1 cellular context compared by ENCODE assay signal in the genomic region with DNA sequence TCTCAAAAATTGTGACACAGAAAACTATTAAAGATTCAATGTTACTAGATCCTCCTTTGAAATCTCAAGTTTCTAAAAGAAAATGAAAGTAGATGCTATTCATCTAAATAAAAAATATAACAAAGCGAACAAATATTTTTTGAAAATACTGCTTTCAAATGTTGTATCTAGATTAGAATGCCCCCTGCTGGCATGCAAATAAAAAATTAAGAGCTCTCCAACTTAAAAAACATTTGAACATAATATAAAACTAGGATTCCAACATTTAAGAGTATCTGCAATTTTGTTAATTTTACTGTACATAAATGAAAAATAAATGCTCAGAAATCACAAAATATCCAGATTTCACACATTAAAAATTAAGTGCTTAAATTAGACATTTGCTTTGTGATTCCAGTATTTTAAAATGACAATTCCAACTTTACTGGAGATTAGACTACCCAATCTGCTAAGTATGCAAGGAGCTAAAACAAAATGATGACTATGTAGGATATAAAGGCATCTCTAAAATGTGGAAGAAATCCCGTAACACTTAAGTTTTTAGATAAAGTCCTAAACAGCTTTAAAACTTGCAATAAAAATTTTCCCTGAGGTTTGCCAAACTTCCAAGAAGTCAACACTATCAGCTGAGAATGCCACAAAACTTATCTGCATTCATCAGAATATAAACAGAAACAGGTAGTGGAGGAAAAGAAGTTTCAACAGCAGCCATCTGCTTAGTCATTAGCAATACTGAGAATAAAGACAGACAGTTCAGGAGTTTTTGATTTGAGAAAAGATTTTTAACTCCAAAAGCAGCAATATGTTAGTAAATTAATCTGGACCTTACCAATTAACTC.
TF ChIP-seq lines count a peak whose summit lies in the region.

No MANE protein-coding gene starts in this region.

TF ChIP-seq in A549, 52 proteins besides CTCF, POLR2A, EP300 and RAD21 (continued from another document):
- TF ChIP-seq, protein P1, sequence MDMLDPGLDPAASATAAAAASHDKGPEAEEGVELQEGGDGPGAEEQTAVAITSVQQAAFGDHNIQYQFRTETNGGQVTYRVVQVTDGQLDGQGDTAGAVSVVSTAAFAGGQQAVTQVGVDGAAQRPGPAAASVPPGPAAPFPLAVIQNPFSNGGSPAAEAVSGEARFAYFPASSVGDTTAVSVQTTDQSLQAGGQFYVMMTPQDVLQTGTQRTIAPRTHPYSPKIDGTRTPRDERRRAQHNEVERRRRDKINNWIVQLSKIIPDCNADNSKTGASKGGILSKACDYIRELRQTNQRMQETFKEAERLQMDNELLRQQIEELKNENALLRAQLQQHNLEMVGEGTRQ (IDR thresholded peaks at IDR 0.05), result no peak
- TF ChIP-seq FOSB (CRISPR knock-in tag; IDR thresholded peaks at IDR 0.05) (no peak), CHD2 (IDR thresholded peaks at IDR 0.05; ENCODE audit: low read length, partially characterized antibody) (no peak)
- TF ChIP-seq, protein P2, sequence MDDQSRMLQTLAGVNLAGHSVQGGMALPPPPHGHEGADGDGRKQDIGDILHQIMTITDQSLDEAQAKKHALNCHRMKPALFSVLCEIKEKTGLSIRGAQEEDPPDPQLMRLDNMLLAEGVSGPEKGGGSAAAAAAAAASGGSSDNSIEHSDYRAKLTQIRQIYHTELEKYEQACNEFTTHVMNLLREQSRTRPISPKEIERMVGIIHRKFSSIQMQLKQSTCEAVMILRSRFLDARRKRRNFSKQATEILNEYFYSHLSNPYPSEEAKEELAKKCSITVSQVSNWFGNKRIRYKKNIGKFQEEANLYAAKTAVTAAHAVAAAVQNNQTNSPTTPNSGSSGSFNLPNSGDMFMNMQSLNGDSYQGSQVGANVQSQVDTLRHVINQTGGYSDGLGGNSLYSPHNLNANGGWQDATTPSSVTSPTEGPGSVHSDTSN (IDR thresholded peaks at IDR 0.05), result no peak
